Comparison of ENCODE assay signal across 8 cellular contexts in genomic region chr15:55290361-55291057, GRCh38. TPM values are rescaled to one million over a fixed set of nuclear protein-coding genes. Genes with fewer than 3 reads are reported as not detected.
DNase-seq lines count a peak whose midpoint lies in the region; ATAC-seq lines count a peak whose summit lies in the region.

No MANE protein-coding gene starts in this region.

- DNase-seq in NK-92 treated with Interleukin-12 subunit alpha and Interleukin-12 subunit beta, amount 100 ng/mL, for 24 hours (lab: John Stamatoyannopoulos, UW): peak; percentile 81
- DNase-seq in NK-92 (lab: John Stamatoyannopoulos, UW; ENCODE audit: unreplicated experiment) (no peak), NCI-H1694 treated with DMSO at 0.1 percent for 48 hours (lab: John Stamatoyannopoulos, UW) (peak; percentile 52), T1000 (lab: John Stamatoyannopoulos, UW) (peak; percentile 50), astrocyte of the hippocampus (ENCODE audit: low read depth, low spot score) (peak; percentile 91), hippocampal formation (lab: John Stamatoyannopoulos, UW) (peak; percentile 64 to 73), sciatic nerve (ENCODE audit: low spot score) (peak; percentile 90)

- intact Hi-C loops in sciatic nerve (cut with DNase I): no loop called here

- ATAC-seq in HG02973 (IDR thresholded peaks at IDR 0.05; ENCODE audit: unreplicated experiment) (peak; percentile 75), sciatic nerve (peak; percentile 96)

RNA-seq across cellular contexts. Expression of gene RAB27A, which starts 0.9 kb away (rescaled TPM):
- 27.6 TPM for total RNA-seq in sciatic nerve

RNA-seq across cellular contexts. Expression of gene PIGBOS1, which starts 28.4 kb away (rescaled TPM):
- total RNA-seq in sciatic nerve: 11.8 TPM

RNA-seq across cellular contexts. Expression of gene PIGB, which starts 28.5 kb away (rescaled TPM):
- 8.5 TPM for total RNA-seq in sciatic nerve
